In the genomic region with DNA sequence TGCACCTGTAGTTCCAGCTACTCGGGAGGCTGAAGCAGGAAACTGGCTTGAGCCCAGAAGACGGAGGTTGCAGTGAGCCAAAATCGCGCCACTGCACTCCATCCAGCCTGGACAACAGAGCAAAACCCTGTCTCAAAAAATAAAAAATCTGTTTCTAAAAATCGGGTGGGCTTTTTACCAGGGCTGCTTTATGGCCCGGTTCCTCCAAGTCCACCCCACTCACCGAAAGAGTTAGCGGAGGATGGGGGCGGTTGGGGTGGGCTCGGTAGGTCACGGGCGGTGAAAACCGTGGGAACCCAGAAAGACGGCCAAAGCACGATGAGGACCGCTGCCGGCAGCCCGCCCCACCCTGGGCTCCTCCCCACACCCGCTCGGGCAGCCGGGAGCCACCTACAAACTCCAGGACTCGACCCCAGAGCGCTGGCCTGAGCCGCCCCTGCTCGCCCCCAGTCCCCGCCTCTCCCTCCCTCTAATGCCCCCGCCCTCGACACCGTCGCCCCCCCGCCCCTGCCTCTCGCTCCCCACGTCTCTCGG, we compare ENCODE assay signal across 8 cellular contexts. TPM values are rescaled to one million over a fixed set of nuclear protein-coding genes. Genes with fewer than 3 reads are reported as not detected.
DNase-seq lines count a peak whose midpoint lies in the region; ATAC-seq and TF ChIP-seq lines count a peak whose summit lies in the region.

No MANE protein-coding gene starts in this region.

- peaks cover 32 to 53% (median 33%) of the 10 kb centered on the region in 3 donors for H3K36me3 ChIP-seq in tibial artery

- peak overlapping the region; percentile 83 to 95 for H3K27ac ChIP-seq in tibial artery

- no peaks in the 10 kb centered on the region for H3K27me3 Mint-ChIP-seq in activated B cell treated with CpG ODN at 0.5 μM for 24 hours

- H3K4me1 ChIP-seq in tibial artery: peaks cover 0 to 44% (median 22%) of the 10 kb centered on the region in 4 donors

- intact Hi-C loops in activated B cell treated with CpG ODN at 0.5 μM for 24 hours (cut with micrococcal nuclease): loop anchor here (1.0 to 10.0 kb wide), 5 partner anchors 12 to 1168 kb away; partner anchors contain the start of genes ENO1, ERRFI1, PARK7 and PHF13
- intact Hi-C loops in tibial artery (cut with DNase I; ENCODE audit: low total_unique reads): no loop called here

- no peaks in the 10 kb centered on the region for H3K27me3 ChIP-seq in tibial artery

- peak overlapping the region; percentile 80 for H3K4me3 Mint-ChIP-seq in activated B cell treated with CpG ODN at 0.5 μM for 24 hours

- no peaks in the 10 kb centered on the region for H3K9me3 Mint-ChIP-seq in activated B cell treated with CpG ODN at 0.5 μM for 24 hours

- ATAC-seq in activated B cell treated with CpG ODN at 0.5 μM for 24 hours (ENCODE audit: low read depth) (peak; percentile 11), esophagus mucosa (peak; percentile 43), HG02798 (IDR thresholded peaks at IDR 0.05; ENCODE audit: poor library complexity, unreplicated experiment) (no peak)

- H3K9me3 ChIP-seq in tibial artery: no peaks in the 10 kb centered on the region

- peaks cover 26% of the 10 kb centered on the region for H3K4me1 Mint-ChIP-seq in activated B cell treated with CpG ODN at 0.5 μM for 24 hours

- DNase-seq in stimulated activated CD4-positive, alpha-beta T cell treated with anti-CD3 and anti-CD28 coated beads, Interleukin-15, amount 100 ng/mL, for 24 hours: peak; percentile 58
- no peak for DNase-seq in stimulated activated CD4-positive, alpha-beta T cell treated with anti-CD3 and anti-CD28 coated beads, Interleukin-4, amount 100 ng/mL, for 4 hours
- DNase-seq in NCI-H1105 treated with DMSO at 0.1 percent for 48 hours (lab: John Stamatoyannopoulos, UW) (peak; percentile 56), activated B cell treated with CpG ODN at 0.5 μM for 24 hours (no peak), mucosa of gallbladder (ENCODE audit: low spot score) (peak; percentile 56), tibial artery (peak; percentile 78 to 93)

- CTCF ChIA-PET in activated B cell treated with CpG ODN at 0.5 μM for 24 hours (lab: Charles Lee): no interaction called here

- peaks cover 21% of the 10 kb centered on the region for H3K36me3 Mint-ChIP-seq in activated B cell treated with CpG ODN at 0.5 μM for 24 hours (ENCODE audit: low read depth)

- peak overlapping the region; percentile 79 to 88 for H3K4me3 ChIP-seq in tibial artery

- TF ChIP-seq CTCF in activated B cell treated with CpG ODN at 0.5 μM for 24 hours (IDR thresholded peaks at IDR 0.05) (no peak), tibial artery (IDR thresholded peaks at IDR 0.05) (no peak)

- POLR2A ChIA-PET in activated B cell treated with CpG ODN at 0.5 μM for 24 hours (lab: Charles Lee): interaction anchor here (0.6 to 1.3 kb wide), 3 partner anchors 12 to 198 kb away, joined by 3 to 13 read pairs (median 3); partner anchors contain the start of gene VAMP3

- H3K27ac Mint-ChIP-seq in activated B cell treated with CpG ODN at 0.5 μM for 24 hours: no peak overlapping the region

RNA-seq across cellular contexts. Expression of gene PER3, which starts 0.8 kb away (rescaled TPM):
- total RNA-seq in activated B cell treated with CpG ODN at 0.5 μM for 24 hours (2.7 and 3.3 TPM in 2 replicates), esophagus mucosa (12.5 TPM), mucosa of gallbladder (31.5 TPM)

RNA-seq across cellular contexts. Expression of gene VAMP3, which starts 12.1 kb away (rescaled TPM):
- total RNA-seq in activated B cell treated with CpG ODN at 0.5 μM for 24 hours: 20.7 and 31.8 TPM in 2 replicates
- 76.0 TPM for total RNA-seq in esophagus mucosa
- 92.0 TPM for total RNA-seq in mucosa of gallbladder

Comparison
In these comparisons a context has a peak if more than half of its experiments do, and no peak if none do; other contexts are left out.
1. DNase-seq: peak in stimulated activated CD4-positive, alpha-beta T cell treated with anti-CD3 and anti-CD28 coated beads, Interleukin-15, amount 100 ng/mL, for 24 hours (single experiment), NCI-H1105 treated with DMSO at 0.1 percent for 48 hours (single experiment), mucosa of gallbladder (single experiment) and tibial artery (2 of 2); none in stimulated activated CD4-positive, alpha-beta T cell treated with anti-CD3 and anti-CD28 coated beads, Interleukin-4, amount 100 ng/mL, for 4 hours (0 of 2) and activated B cell treated with CpG ODN at 0.5 μM for 24 hours (single experiment).